15 cellular contexts compared by ENCODE assay signal in the genomic region with DNA sequence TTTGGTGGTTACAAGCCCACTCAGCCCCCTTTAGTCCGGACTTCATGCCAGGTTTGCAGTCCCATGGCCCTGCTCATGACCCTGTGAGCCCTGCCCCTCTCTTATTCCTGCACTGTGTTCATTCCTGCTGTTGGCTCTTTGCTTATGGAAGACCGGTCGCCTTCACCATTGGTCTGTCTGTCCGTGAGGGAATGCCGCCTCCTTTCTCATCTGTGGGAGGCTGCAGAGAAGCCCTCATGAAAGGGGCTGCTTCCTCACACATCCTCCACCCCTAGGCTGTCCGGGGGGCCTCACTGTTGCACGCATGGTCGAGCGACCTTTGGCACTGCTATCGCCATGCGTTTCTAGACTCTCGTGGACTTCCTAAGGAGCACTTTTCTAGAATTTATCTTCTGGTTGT. TPM values are rescaled to one million over a fixed set of nuclear protein-coding genes. Genes with fewer than 3 reads are reported as not detected.
DNase-seq lines count a peak whose midpoint lies in the region; ATAC-seq and TF ChIP-seq lines count a peak whose summit lies in the region.
"Had no signal": no experiment of that assay in that cellular context is flagged by ENCODE, and none has a peak within 500 bp of the region (broad histone marks: within the 10 kb centered on the region; RNA-seq: fewer than 3 reads in every experiment).

No MANE protein-coding gene starts in this region.

- no peaks in the 10 kb centered on the region for H3K27me3 ChIP-seq in BLaER1
- H3K27me3 ChIP-seq in CD4-positive, alpha-beta T cell (ENCODE audit: control insufficient read depth, insufficient read depth, low read length), result no peaks in the 10 kb centered on the region

- H3K9me3 ChIP-seq in BLaER1 (no peaks in the 10 kb centered on the region), T-helper 17 cell (ENCODE audit: control insufficient read depth, low read length, poor library complexity, severe bottlenecking) (no peaks in the 10 kb centered on the region)
- H3K9me3 ChIP-seq in CD4-positive, alpha-beta T cell (ENCODE audit: control insufficient read depth, low read length), result no peaks in the 10 kb centered on the region

- peak overlapping the region; percentile 74; the same call in 1 of the 2 replicates for H3K4me2 ChIP-seq in BLaER1
- H3K4me2 ChIP-seq: GM23338 had no signal

- no peak overlapping the region for H3K4me3 ChIP-seq in BLaER1
- H3K4me3 ChIP-seq: GM12878, GM23338 had no signal

- CTCF ChIA-PET in CD4-positive, alpha-beta T cell (lab: Charles Lee), result no interaction called here

- no peak for ATAC-seq in CD4-positive, alpha-beta T cell (ENCODE audit: poor library complexity)
- ATAC-seq in T-helper 17 cell, result no peak
- no peak for ATAC-seq in naive thymus-derived CD8-positive, alpha-beta T cell
- ATAC-seq in GM21360 (IDR thresholded peaks at IDR 0.05; ENCODE audit: unreplicated experiment), result no peak
- no peak for ATAC-seq in activated T-cell treated with anti-CD3 and anti-CD28 coated beads, Interleukin-2, amount 50 U/mL, for 72 hours (replicated peaks in 1 of 2)
- ATAC-seq: GM23338 had no signal

- no peaks in the 10 kb centered on the region for H3K9me3 Mint-ChIP-seq in CD4-positive, alpha-beta T cell
- no peaks in the 10 kb centered on the region for H3K9me3 Mint-ChIP-seq in naive thymus-derived CD8-positive, alpha-beta T cell
- no peaks in the 10 kb centered on the region for H3K9me3 Mint-ChIP-seq in activated T-cell treated with anti-CD3 and anti-CD28 coated beads, Interleukin-2, amount 50 U/mL, for 24 hours
- no peaks in the 10 kb centered on the region for H3K9me3 Mint-ChIP-seq in activated T-cell treated with anti-CD3 and anti-CD28 coated beads, Interleukin-2, amount 50 U/mL, for 72 hours
- H3K9me3 Mint-ChIP-seq: CD4-positive, alpha-beta memory T cell; GM23338 had no signal

- no peak for DNase-seq in CD4-positive, alpha-beta T cell
- no peak for DNase-seq in T-helper 17 cell
- no peak for DNase-seq in naive thymus-derived CD8-positive, alpha-beta T cell
- no peak for DNase-seq in SW480 (ENCODE audit: low spot score)
- no peak for DNase-seq in activated T-cell treated with anti-CD3 and anti-CD28 coated beads, Interleukin-2, amount 50 U/mL, for 24 hours
- no peak for DNase-seq in activated T-cell treated with anti-CD3 and anti-CD28 coated beads, Interleukin-2, amount 50 U/mL, for 72 hours
- DNase-seq: CD4-positive, alpha-beta memory T cell; DMS79; H7 had no signal

- no peaks in the 10 kb centered on the region for H3K27me3 Mint-ChIP-seq in CD4-positive, alpha-beta T cell
- peaks cover 48% of the 10 kb centered on the region for H3K27me3 Mint-ChIP-seq in T-helper 17 cell
- peaks cover 0 to 1% (median 0%) of the 10 kb centered on the region in 5 donors for H3K27me3 Mint-ChIP-seq in naive thymus-derived CD8-positive, alpha-beta T cell
- H3K27me3 Mint-ChIP-seq in activated T-cell treated with anti-CD3 and anti-CD28 coated beads, Interleukin-2, amount 50 U/mL, for 24 hours, result peaks cover 27% of the 10 kb centered on the region
- H3K27me3 Mint-ChIP-seq in activated T-cell treated with anti-CD3 and anti-CD28 coated beads, Interleukin-2, amount 50 U/mL, for 72 hours (ENCODE audit: low read depth), result peaks cover 34% of the 10 kb centered on the region

- POLR2A ChIA-PET in CD4-positive, alpha-beta T cell (lab: Charles Lee), result interaction anchor here (1.0 to 1.6 kb wide), 2 partner anchors 65 to 113 kb away, joined by 3 to 18 read pairs; no protein-coding TSS in a partner anchor
- POLR2A ChIA-PET in naive thymus-derived CD8-positive, alpha-beta T cell (lab: Charles Lee), result no interaction called here

- H3K4me1 Mint-ChIP-seq in CD4-positive, alpha-beta T cell (ENCODE audit: low read depth), result peaks cover 62% of the 10 kb centered on the region
- H3K4me1 Mint-ChIP-seq in T-helper 17 cell, result peaks cover 23% of the 10 kb centered on the region
- H3K4me1 Mint-ChIP-seq in naive thymus-derived CD8-positive, alpha-beta T cell, result peaks cover 34 to 72% (median 41%) of the 10 kb centered on the region in 4 donors
- H3K4me1 Mint-ChIP-seq in activated T-cell treated with anti-CD3 and anti-CD28 coated beads, Interleukin-2, amount 50 U/mL, for 24 hours (ENCODE audit: low read depth), result peaks cover 49% of the 10 kb centered on the region
- H3K4me1 Mint-ChIP-seq in activated T-cell treated with anti-CD3 and anti-CD28 coated beads, Interleukin-2, amount 50 U/mL, for 72 hours (ENCODE audit: low read depth), result peaks cover 49% of the 10 kb centered on the region
- H3K4me1 Mint-ChIP-seq: GM23338 had no signal

- H3K36me3 Mint-ChIP-seq in CD4-positive, alpha-beta T cell (ENCODE audit: low read depth), result no peaks in the 10 kb centered on the region
- no peaks in the 10 kb centered on the region for H3K36me3 Mint-ChIP-seq in T-helper 17 cell (ENCODE audit: low read depth)
- H3K36me3 Mint-ChIP-seq in naive thymus-derived CD8-positive, alpha-beta T cell, result peaks cover 0 to 2% (median 0%) of the 10 kb centered on the region in 3 donors
- no peaks in the 10 kb centered on the region for H3K36me3 Mint-ChIP-seq in activated T-cell treated with anti-CD3 and anti-CD28 coated beads, Interleukin-2, amount 50 U/mL, for 24 hours (ENCODE audit: low read depth)
- H3K36me3 Mint-ChIP-seq in activated T-cell treated with anti-CD3 and anti-CD28 coated beads, Interleukin-2, amount 50 U/mL, for 72 hours (ENCODE audit: insufficient read depth in 2 of 2), result no peaks in the 10 kb centered on the region
- H3K36me3 Mint-ChIP-seq: CD4-positive, alpha-beta memory T cell had no signal

- intact Hi-C loops in CD4-positive, alpha-beta T cell (cut with DNase I, micrococcal nuclease), result loop anchor here in 1 of 2 experiments (5.0 kb wide), 1 partner anchor 67 kb away; no protein-coding TSS in a partner anchor

- TF ChIP-seq CTCF in CD4-positive, alpha-beta T cell (IDR thresholded peaks at IDR 0.05), result no peak

- H3K9ac ChIP-seq in BLaER1, result no peak overlapping the region

- peak overlapping the region; percentile 81 for H3K27ac Mint-ChIP-seq in CD4-positive, alpha-beta T cell
- peak overlapping the region; percentile 87 for H3K27ac Mint-ChIP-seq in T-helper 17 cell
- H3K27ac Mint-ChIP-seq in naive thymus-derived CD8-positive, alpha-beta T cell, result peak overlapping the region in 7 of 10 donors; percentile 25 to 92 (median 82)
- H3K27ac Mint-ChIP-seq in activated T-cell treated with anti-CD3 and anti-CD28 coated beads, Interleukin-2, amount 50 U/mL, for 24 hours, result no peak overlapping the region
- H3K27ac Mint-ChIP-seq in activated T-cell treated with anti-CD3 and anti-CD28 coated beads, Interleukin-2, amount 50 U/mL, for 72 hours, result no peak overlapping the region
- H3K27ac Mint-ChIP-seq: GM23338 had no signal

- peaks cover 80% of the 10 kb centered on the region for H4K20me1 ChIP-seq in BLaER1

- 0 out of 2 replicates have a peak, but pooled peaks cover 10% of the 10 kb centered on the region for H3K36me3 ChIP-seq in BLaER1

- H3K4me3 Mint-ChIP-seq in CD4-positive, alpha-beta T cell, result peak overlapping the region; percentile 45
- H3K4me3 Mint-ChIP-seq in T-helper 17 cell, result no peak overlapping the region
- H3K4me3 Mint-ChIP-seq in naive thymus-derived CD8-positive, alpha-beta T cell, result peak overlapping the region in 2 of 10 donors; percentile 19 to 36
- no peak overlapping the region for H3K4me3 Mint-ChIP-seq in activated T-cell treated with anti-CD3 and anti-CD28 coated beads, Interleukin-2, amount 50 U/mL, for 24 hours
- peak overlapping the region in 1 of 2 donors; percentile 40 for H3K4me3 Mint-ChIP-seq in activated T-cell treated with anti-CD3 and anti-CD28 coated beads, Interleukin-2, amount 50 U/mL, for 72 hours
- H3K4me3 Mint-ChIP-seq: GM23338, IgD-negative memory B cell had no signal

- H3K4me1 ChIP-seq in BLaER1, result peaks cover 78% of the 10 kb centered on the region

- peak overlapping the region; percentile 33; the same call in 1 of the 2 replicates for H3K27ac ChIP-seq in BLaER1
- no peak overlapping the region for H3K27ac ChIP-seq in CD4-positive, alpha-beta T cell (ENCODE audit: low read depth, low read length)

RNA-seq across cellular contexts. Expression of a gene that starts 16.3 kb away (rescaled TPM):
- 1 to 10 TPM; 5.2 to 5.9 TPM for total RNA-seq in CD4-positive, alpha-beta T cell
- under 1 TPM; 0.16 to 0.27 TPM for total RNA-seq in T-helper 17 cell
- 10 to 100 TPM; 14.9 to 15.1 TPM for total RNA-seq in naive thymus-derived CD8-positive, alpha-beta T cell
- polyA plus RNA-seq in naive thymus-derived CD8-positive, alpha-beta T cell, result 1 to 10 TPM in 2 of 3 donors, under 1 TPM in 1; 0.39 to 4.4 (median 1.4) TPM
- 1 to 10 TPM; 1.0 to 1.2 TPM for total RNA-seq in activated T-cell treated with anti-CD3 and anti-CD28 coated beads, Interleukin-2, amount 50 U/mL, for 72 hours
- total RNA-seq: G401 had no signal
- polyA plus RNA-seq: IgD-negative memory B cell had no signal

Comparison
In these comparisons a context has a peak if more than half of its experiments do, and no peak if none do; other contexts are left out.
1. H3K27ac Mint-ChIP-seq: peak in CD4-positive, alpha-beta T cell (single experiment), T-helper 17 cell (single experiment) and naive thymus-derived CD8-positive, alpha-beta T cell (7 of 10); none in activated T-cell treated with anti-CD3 and anti-CD28 coated beads, Interleukin-2, amount 50 U/mL, for 24 hours (single experiment) and activated T-cell treated with anti-CD3 and anti-CD28 coated beads, Interleukin-2, amount 50 U/mL, for 72 hours (single experiment).